Comparison of ENCODE assay signal across 9 cellular contexts in the genomic region with DNA sequence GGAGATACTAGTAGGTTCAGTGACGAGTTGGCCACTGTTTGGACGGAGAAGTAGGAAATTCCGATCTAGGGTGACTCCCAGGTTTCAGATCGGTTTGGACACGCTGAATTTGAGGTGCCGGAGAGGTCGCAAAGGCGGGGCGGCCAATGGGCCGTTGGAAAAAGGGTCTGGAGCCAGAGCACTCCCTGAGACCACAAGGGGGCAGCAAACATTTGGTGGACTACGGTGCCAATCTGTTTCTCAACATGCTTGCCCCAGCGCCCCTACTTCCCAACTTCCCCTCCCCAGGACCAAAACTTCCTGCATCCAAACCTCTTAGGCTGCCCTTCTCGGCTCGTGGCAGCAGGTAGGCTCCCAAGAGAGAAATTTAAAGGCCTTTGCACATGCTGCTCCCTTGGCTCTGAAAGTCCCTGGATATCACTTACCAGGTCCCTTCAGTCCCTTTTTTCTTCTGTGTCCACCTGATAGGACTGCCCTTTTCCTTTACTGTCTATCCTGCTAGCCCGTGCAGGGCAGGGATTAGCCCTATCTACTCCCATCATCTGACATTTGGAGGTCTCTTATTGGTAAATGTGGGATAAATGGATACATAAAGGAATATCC. TPM values are rescaled to one million over a fixed set of nuclear protein-coding genes. Genes with fewer than 3 reads are reported as not detected.
DNase-seq lines count a peak whose midpoint lies in the region; ATAC-seq, FAIRE-seq and TF ChIP-seq lines count a peak whose summit lies in the region.
"Had no signal": no experiment of that assay in that cellular context is flagged by ENCODE, and none has a peak within 500 bp of the region (broad histone marks: within the 10 kb centered on the region; RNA-seq: fewer than 3 reads in every experiment).

No MANE protein-coding gene starts in this region.

- H3K27ac ChIP-seq in HepG2 (ENCODE audit: extremely low read length, insufficient read depth, low read length) = no peak overlapping the region

- peak; percentile 87 for TF ChIP-seq CTCF in HepG2 (CRISPR knock-in tag; IDR thresholded peaks at IDR 0.05)

- peak; percentile 82 for FAIRE-seq in HepG2 (lab: Jason Lieb, UNC)

- CTCF ChIA-PET in HepG2 (lab: Yijun Ruan, JAX; ENCODE audit: low intra/inter-chr PET ratio, low total read pairs) = interaction anchor here (1.1 to 3.5 kb wide), 3 partner anchors 20 to 62 kb away, joined by 3 to 54 read pairs (median 6); no protein-coding TSS in a partner anchor

- POLR2A ChIA-PET in HepG2 (lab: Yijun Ruan, JAX) = interaction anchor here (0.9 to 2.2 kb wide), 6 partner anchors 16 to 52 kb away, joined by 3 to 13 read pairs (median 4); a partner anchor contains a TSS

- no TSS peak for BruUV-seq in HepG2 (replicated peaks; lab: Mats Ljungman, UMichigan)

- ATAC-seq in HG02623 (IDR thresholded peaks at IDR 0.05; ENCODE audit: unreplicated experiment) (peak; percentile 38), HepG2 (peak; percentile 78), GM19452 (IDR thresholded peaks at IDR 0.05; ENCODE audit: unreplicated experiment) (no peak)

- H3K9ac ChIP-seq in HepG2 (ENCODE audit: insufficient read depth, low read depth, low read length) = peak overlapping the region; percentile 95; the same call in 1 of the 2 replicates

- peaks cover 1 to 4% of the 10 kb centered on the region in 2 experiments; a peak in 2 of 5 replicates for H3K36me3 ChIP-seq in HepG2 (replicated peaks in 1 of 2; ENCODE audit: control insufficient read depth in 1 of 2, insufficient read depth in 2 of 2, low read length in 2 of 2)

- no peaks in the 10 kb centered on the region for H3K27me3 Mint-ChIP-seq in dendritic cell treated with granulocyte-macrophage colony-stimulating factor and Interleukin-4, amounts not matched to agents 40 ng/mL and 50 ng/mL, for 4 days

- H3K4me1 Mint-ChIP-seq in dendritic cell treated with granulocyte-macrophage colony-stimulating factor and Interleukin-4, amounts not matched to agents 40 ng/mL and 50 ng/mL, for 4 days (ENCODE audit: low read depth) = peaks cover 33% of the 10 kb centered on the region

- H3K9me3 Mint-ChIP-seq in dendritic cell treated with granulocyte-macrophage colony-stimulating factor and Interleukin-4, amounts not matched to agents 40 ng/mL and 50 ng/mL, for 4 days = no peaks in the 10 kb centered on the region

- H3K27ac Mint-ChIP-seq in dendritic cell treated with granulocyte-macrophage colony-stimulating factor and Interleukin-4, amounts not matched to agents 40 ng/mL and 50 ng/mL, for 4 days = peak overlapping the region; percentile 94

- peak; percentile 82 for DNase-seq in D341Med (ENCODE audit: low spot score)
- DNase-seq in NCI-H446 treated with DMSO at 0.1 percent for 48 hours (lab: John Stamatoyannopoulos, UW) = peak; percentile 56
- DNase-seq in activated CD4-positive, alpha-beta T cell treated with anti-CD3 and anti-CD28 coated beads for 48 hours = peak; percentile 80
- DNase-seq in HepG2 (ENCODE audit: low spot score) = peak; percentile 73
- peak; percentile 71 to 76 for DNase-seq in stimulated activated CD4-positive, alpha-beta T cell treated with anti-CD3 and anti-CD28 coated beads, Interleukin-2, amount 100 ng/mL, for 24 hours

- TF ChIP-seq POLR2A in HepG2 (IDR thresholded peaks at IDR 0.05; ENCODE audit: insufficient read depth in 1 of 2, low read depth in 2 of 2, low read length in 2 of 2) = no peak

- peaks cover 55% of the 10 kb centered on the region for H3K36me3 Mint-ChIP-seq in dendritic cell treated with granulocyte-macrophage colony-stimulating factor and Interleukin-4, amounts not matched to agents 40 ng/mL and 50 ng/mL, for 4 days (ENCODE audit: low read depth)

- H3K27me3 ChIP-seq in HepG2 (ENCODE audit: control insufficient read depth in 1 of 2, insufficient read depth in 2 of 2, low read length in 2 of 2) = no peaks in the 10 kb centered on the region

- no peaks in the 10 kb centered on the region for H3K9me3 ChIP-seq in HepG2 (ENCODE audit: low read length)

- H3K4me1 ChIP-seq in HepG2 (ENCODE audit: insufficient read depth, low read length) = peaks cover 29% of the 10 kb centered on the region

- H3K4me3 ChIP-seq in HepG2 (replicated peaks in 1 of 3; ENCODE audit: insufficient read depth in 1 of 3, low read depth in 2 of 3, low read length in 3 of 3) = peak overlapping the region; percentile 84 to 91 (median 89)

- in situ Hi-C loops in HepG2 (cut with HindIII; ENCODE audit: extremely low pct_ligation_motif_present, low pct_unique_long_range_greater_than_20kb) = no loop called here

- TF ChIP-seq RAD21 in HepG2 (CRISPR knock-in tag; IDR thresholded peaks at IDR 0.05) = peak; percentile 59

- intact Hi-C loops in dendritic cell treated with granulocyte-macrophage colony-stimulating factor and Interleukin-4, amounts not matched to agents 40 ng/mL and 50 ng/mL, for 4 days (cut with micrococcal nuclease) = loop anchor here (1.0 kb wide), 2 partner anchors 21 to 155 kb away; a partner anchor contains a TSS
- intact Hi-C loops in HepG2 (cut with micrococcal nuclease; ENCODE audit: unreplicated experiment) = loop anchor here (1.0 kb wide), 2 partner anchors 7 to 21 kb away; a partner anchor contains a TSS

- peak overlapping the region; percentile 86 for H3K4me3 Mint-ChIP-seq in dendritic cell treated with granulocyte-macrophage colony-stimulating factor and Interleukin-4, amounts not matched to agents 40 ng/mL and 50 ng/mL, for 4 days

- peaks cover 6% of the 10 kb centered on the region for H3K79me2 ChIP-seq in HepG2 (ENCODE audit: insufficient read depth, low read length)

- no peak overlapping the region for H2AFZ ChIP-seq in HepG2 (ENCODE audit: low read length)

- WGBS in HepG2 (ENCODE audit: low lambda C conversion rate) = under 1% methylated on average over 12 of the region's 15 CpGs

- peak overlapping the region; percentile 77 for H3K4me2 ChIP-seq in HepG2 (ENCODE audit: low read depth, low read length)

- no peaks in the 10 kb centered on the region; the same call in 1 of the 2 replicates for H4K20me1 ChIP-seq in HepG2 (ENCODE audit: insufficient read depth, low read length)

- no peak for TF ChIP-seq EP300 in HepG2 (IDR thresholded peaks at IDR 0.05; ENCODE audit: low read depth in 2 of 2, low read length in 2 of 2)
- TF ChIP-seq EP300 in HepG2 (CRISPR knock-in tag; IDR thresholded peaks at IDR 0.05; ENCODE audit: borderline replicate concordance) = no peak

RNA-seq across cellular contexts. Expression of a gene that starts 1.0 kb away (rescaled TPM):
- total RNA-seq in HepG2 (2016; rRNA removed; fragmentation: Illumina TruSeq; extraction: Trizol) = 24.5 and 32.1 TPM in 2 replicates
- 11.7 and 12.9 TPM in 2 replicates for total RNA-seq in HepG2 (2016; cell fraction: cytosol; rRNA removed; fragmentation: Illumina TruSeq; extraction: Trizol; ENCODE audit: low read depth)
- 25.9 and 30.1 TPM in 2 replicates for total RNA-seq in HepG2 (2016; cell fraction: insoluble cytoplasmic fraction; rRNA removed; fragmentation: Illumina TruSeq; extraction: Trizol)
- 15.6 and 18.9 TPM in 2 replicates for total RNA-seq in HepG2 (2016; cell fraction: membrane; rRNA removed; fragmentation: Illumina TruSeq; extraction: Trizol)
- total RNA-seq in HepG2 (2016; cell fraction: nucleus; rRNA removed; fragmentation: Illumina TruSeq; extraction: Trizol) = 10.0 and 12.4 TPM in 2 replicates
- 27.3 and 31.2 TPM in 2 replicates for polyA plus RNA-seq in HepG2 (2011; rRNA removed)
- 27.2 and 38.8 TPM in 2 replicates for polyA plus RNA-seq in HepG2 (2011; cell fraction: cytosol; rRNA removed)
- polyA plus RNA-seq in HepG2 (2011; cell fraction: nucleus; rRNA removed) = 14.2 and 16.4 TPM in 2 replicates
- 15.8 and 18.2 TPM in 2 replicates for polyA plus RNA-seq in HepG2 (2012)
- polyA plus RNA-seq in HepG2 (2016; cell fraction: cytosol; fragmentation: Illumina TruSeq; extraction: Trizol; ENCODE audit: low read depth) = 11.0 and 13.0 TPM in 2 replicates
- polyA plus RNA-seq in HepG2 (2016; cell fraction: insoluble cytoplasmic fraction; fragmentation: Illumina TruSeq; extraction: Trizol; ENCODE audit: low read depth) = 26.3 and 26.5 TPM in 2 replicates
- polyA plus RNA-seq in HepG2 (2016; cell fraction: membrane; fragmentation: Illumina TruSeq; extraction: Trizol; ENCODE audit: low read depth) = 11.2 and 12.0 TPM in 2 replicates
- polyA plus RNA-seq in HepG2 (2016; cell fraction: nucleus; fragmentation: Illumina TruSeq; extraction: Trizol; ENCODE audit: insufficient read depth, low read depth) = 13.1 and 17.9 TPM in 2 replicates
- polyA minus RNA-seq in HepG2 (2011; rRNA and poly(A)+ RNA removed; ENCODE audit: low replicate concordance) = 17.6 and 31.0 TPM in 2 replicates
- 11.2 and 11.8 TPM in 2 replicates for polyA minus RNA-seq in HepG2 (2011; cell fraction: cytosol; rRNA and poly(A)+ RNA removed)
- polyA minus RNA-seq in HepG2 (2011; cell fraction: nucleus; rRNA and poly(A)+ RNA removed) = 5.3 and 5.7 TPM in 2 replicates

RNA-seq across cellular contexts. Expression of a gene that starts 7.4 kb away (rescaled TPM):
- total RNA-seq in HepG2 (2016; rRNA removed; fragmentation: Illumina TruSeq; extraction: Trizol) = 27.4 and 30.8 TPM in 2 replicates
- total RNA-seq in HepG2 (2016; cell fraction: cytosol; rRNA removed; fragmentation: Illumina TruSeq; extraction: Trizol; ENCODE audit: low read depth) = 11.0 and 11.1 TPM in 2 replicates
- total RNA-seq in HepG2 (2016; cell fraction: insoluble cytoplasmic fraction; rRNA removed; fragmentation: Illumina TruSeq; extraction: Trizol) = 29.0 and 29.5 TPM in 2 replicates
- total RNA-seq in HepG2 (2016; cell fraction: membrane; rRNA removed; fragmentation: Illumina TruSeq; extraction: Trizol) = 15.9 and 16.4 TPM in 2 replicates
- total RNA-seq in HepG2 (2016; cell fraction: nucleus; rRNA removed; fragmentation: Illumina TruSeq; extraction: Trizol) = 15.7 and 15.9 TPM in 2 replicates
- polyA plus RNA-seq in HepG2 (2011; rRNA removed) = 32.8 and 34.5 TPM in 2 replicates
- polyA plus RNA-seq in HepG2 (2011; cell fraction: cytosol; rRNA removed) = 32.8 and 40.8 TPM in 2 replicates
- polyA plus RNA-seq in HepG2 (2011; cell fraction: nucleus; rRNA removed) = 36.1 and 42.7 TPM in 2 replicates
- 27.8 and 28.4 TPM in 2 replicates for polyA plus RNA-seq in HepG2 (2012)
- 15.7 and 17.6 TPM in 2 replicates for polyA plus RNA-seq in HepG2 (2016; cell fraction: cytosol; fragmentation: Illumina TruSeq; extraction: Trizol; ENCODE audit: low read depth)
- 38.4 and 45.3 TPM in 2 replicates for polyA plus RNA-seq in HepG2 (2016; cell fraction: insoluble cytoplasmic fraction; fragmentation: Illumina TruSeq; extraction: Trizol; ENCODE audit: low read depth)
- 19.8 and 22.1 TPM in 2 replicates for polyA plus RNA-seq in HepG2 (2016; cell fraction: membrane; fragmentation: Illumina TruSeq; extraction: Trizol; ENCODE audit: low read depth)
- polyA plus RNA-seq in HepG2 (2016; cell fraction: nucleus; fragmentation: Illumina TruSeq; extraction: Trizol; ENCODE audit: insufficient read depth, low read depth) = 37.1 and 38.5 TPM in 2 replicates
- 25.6 and 63.0 TPM in 2 replicates for polyA minus RNA-seq in HepG2 (2011; rRNA and poly(A)+ RNA removed; ENCODE audit: low replicate concordance)
- polyA minus RNA-seq in HepG2 (2011; cell fraction: cytosol; rRNA and poly(A)+ RNA removed) = 6.0 and 6.2 TPM in 2 replicates
- polyA minus RNA-seq in HepG2 (2011; cell fraction: nucleus; rRNA and poly(A)+ RNA removed) = 17.4 and 23.5 TPM in 2 replicates

RNA-seq across cellular contexts. Expression of a gene that starts 16.0 kb away (rescaled TPM):
- not detected in 2 replicates for total RNA-seq in HepG2 (2016; rRNA removed; fragmentation: Illumina TruSeq; extraction: Trizol)
- total RNA-seq in HepG2 (2016; cell fraction: cytosol; rRNA removed; fragmentation: Illumina TruSeq; extraction: Trizol; ENCODE audit: low read depth) = not detected in 2 replicates
- total RNA-seq in HepG2 (2016; cell fraction: insoluble cytoplasmic fraction; rRNA removed; fragmentation: Illumina TruSeq; extraction: Trizol) = not detected in 2 replicates
- total RNA-seq in HepG2 (2016; cell fraction: membrane; rRNA removed; fragmentation: Illumina TruSeq; extraction: Trizol) = not detected in 2 replicates
- total RNA-seq in HepG2 (2016; cell fraction: nucleus; rRNA removed; fragmentation: Illumina TruSeq; extraction: Trizol) = not detected in 2 replicates
- not detected in 2 replicates for polyA plus RNA-seq in HepG2 (2011; rRNA removed)
- polyA plus RNA-seq in HepG2 (2011; cell fraction: cytosol; rRNA removed) = not detected in 2 replicates
- polyA plus RNA-seq in HepG2 (2011; cell fraction: nucleus; rRNA removed) = 0.17 and 0.34 TPM in 2 replicates
- polyA plus RNA-seq in HepG2 (2012) = 0.12 TPM in 1 of 2 replicates, not detected in the other
- polyA plus RNA-seq in HepG2 (2016; cell fraction: cytosol; fragmentation: Illumina TruSeq; extraction: Trizol; ENCODE audit: low read depth) = not detected in 2 replicates
- not detected in 2 replicates for polyA plus RNA-seq in HepG2 (2016; cell fraction: insoluble cytoplasmic fraction; fragmentation: Illumina TruSeq; extraction: Trizol; ENCODE audit: low read depth)
- not detected in 2 replicates for polyA plus RNA-seq in HepG2 (2016; cell fraction: membrane; fragmentation: Illumina TruSeq; extraction: Trizol; ENCODE audit: low read depth)
- polyA plus RNA-seq in HepG2 (2016; cell fraction: nucleus; fragmentation: Illumina TruSeq; extraction: Trizol; ENCODE audit: insufficient read depth, low read depth) = 0.45 TPM in 1 of 2 replicates, not detected in the other
- polyA minus RNA-seq in HepG2 (2011; rRNA and poly(A)+ RNA removed; ENCODE audit: low replicate concordance) = not detected in 2 replicates
- polyA minus RNA-seq in HepG2 (2011; cell fraction: cytosol; rRNA and poly(A)+ RNA removed) = not detected in 2 replicates
- not detected in 2 replicates for polyA minus RNA-seq in HepG2 (2011; cell fraction: nucleus; rRNA and poly(A)+ RNA removed)

RNA-seq across cellular contexts. Expression of a gene that starts 23.4 kb away (rescaled TPM):
- not detected in 2 replicates for total RNA-seq in HepG2 (2016; rRNA removed; fragmentation: Illumina TruSeq; extraction: Trizol)
- not detected in 2 replicates for total RNA-seq in HepG2 (2016; cell fraction: cytosol; rRNA removed; fragmentation: Illumina TruSeq; extraction: Trizol; ENCODE audit: low read depth)
- not detected in 2 replicates for total RNA-seq in HepG2 (2016; cell fraction: insoluble cytoplasmic fraction; rRNA removed; fragmentation: Illumina TruSeq; extraction: Trizol)
- total RNA-seq in HepG2 (2016; cell fraction: membrane; rRNA removed; fragmentation: Illumina TruSeq; extraction: Trizol) = not detected in 2 replicates
- not detected in 2 replicates for total RNA-seq in HepG2 (2016; cell fraction: nucleus; rRNA removed; fragmentation: Illumina TruSeq; extraction: Trizol)
- not detected in 2 replicates for polyA plus RNA-seq in HepG2 (2011; rRNA removed)
- polyA plus RNA-seq in HepG2 (2011; cell fraction: cytosol; rRNA removed) = not detected in 2 replicates
- polyA plus RNA-seq in HepG2 (2011; cell fraction: nucleus; rRNA removed) = not detected in 2 replicates
- not detected in 2 replicates for polyA plus RNA-seq in HepG2 (2012)
- not detected in 2 replicates for polyA plus RNA-seq in HepG2 (2016; cell fraction: cytosol; fragmentation: Illumina TruSeq; extraction: Trizol; ENCODE audit: low read depth)
- polyA plus RNA-seq in HepG2 (2016; cell fraction: insoluble cytoplasmic fraction; fragmentation: Illumina TruSeq; extraction: Trizol; ENCODE audit: low read depth) = not detected in 2 replicates
- polyA plus RNA-seq in HepG2 (2016; cell fraction: membrane; fragmentation: Illumina TruSeq; extraction: Trizol; ENCODE audit: low read depth) = not detected in 2 replicates
- not detected in 2 replicates for polyA plus RNA-seq in HepG2 (2016; cell fraction: nucleus; fragmentation: Illumina TruSeq; extraction: Trizol; ENCODE audit: insufficient read depth, low read depth)
- polyA minus RNA-seq in HepG2 (2011; rRNA and poly(A)+ RNA removed; ENCODE audit: low replicate concordance) = 0.34 TPM in 1 of 2 replicates, not detected in the other
- not detected in 2 replicates for polyA minus RNA-seq in HepG2 (2011; cell fraction: cytosol; rRNA and poly(A)+ RNA removed)
- not detected in 2 replicates for polyA minus RNA-seq in HepG2 (2011; cell fraction: nucleus; rRNA and poly(A)+ RNA removed)
- total RNA-seq: glomerular endothelial cell had no signal

RNA-seq across cellular contexts. Expression of a gene that starts 24.7 kb away (rescaled TPM):
- 28.5 and 60.8 TPM in 2 replicates for total RNA-seq in HepG2 (2016; rRNA removed; fragmentation: Illumina TruSeq; extraction: Trizol)
- 29.7 and 36.9 TPM in 2 replicates for total RNA-seq in HepG2 (2016; cell fraction: cytosol; rRNA removed; fragmentation: Illumina TruSeq; extraction: Trizol; ENCODE audit: low read depth)
- 27.0 and 60.5 TPM in 2 replicates for total RNA-seq in HepG2 (2016; cell fraction: insoluble cytoplasmic fraction; rRNA removed; fragmentation: Illumina TruSeq; extraction: Trizol)
- total RNA-seq in HepG2 (2016; cell fraction: membrane; rRNA removed; fragmentation: Illumina TruSeq; extraction: Trizol) = 57.4 and 66.9 TPM in 2 replicates
- total RNA-seq in HepG2 (2016; cell fraction: nucleus; rRNA removed; fragmentation: Illumina TruSeq; extraction: Trizol) = 47.9 and 57.4 TPM in 2 replicates
- 38.9 and 45.9 TPM in 2 replicates for polyA plus RNA-seq in HepG2 (2011; rRNA removed)
- polyA plus RNA-seq in HepG2 (2011; cell fraction: cytosol; rRNA removed) = 46.5 and 47.9 TPM in 2 replicates
- polyA plus RNA-seq in HepG2 (2011; cell fraction: nucleus; rRNA removed) = 28.6 and 40.8 TPM in 2 replicates
- polyA plus RNA-seq in HepG2 (2012) = 57.8 and 68.0 TPM in 2 replicates
- 54.4 and 69.4 TPM in 2 replicates for polyA plus RNA-seq in HepG2 (2016; cell fraction: cytosol; fragmentation: Illumina TruSeq; extraction: Trizol; ENCODE audit: low read depth)
- polyA plus RNA-seq in HepG2 (2016; cell fraction: insoluble cytoplasmic fraction; fragmentation: Illumina TruSeq; extraction: Trizol; ENCODE audit: low read depth) = 55.2 and 61.1 TPM in 2 replicates
- polyA plus RNA-seq in HepG2 (2016; cell fraction: membrane; fragmentation: Illumina TruSeq; extraction: Trizol; ENCODE audit: low read depth) = 86.0 and 102 TPM in 2 replicates
- 131 and 132 TPM in 2 replicates for polyA plus RNA-seq in HepG2 (2016; cell fraction: nucleus; fragmentation: Illumina TruSeq; extraction: Trizol; ENCODE audit: insufficient read depth, low read depth)
- polyA minus RNA-seq in HepG2 (2011; rRNA and poly(A)+ RNA removed; ENCODE audit: low replicate concordance) = 71.0 and 231 TPM in 2 replicates
- polyA minus RNA-seq in HepG2 (2011; cell fraction: cytosol; rRNA and poly(A)+ RNA removed) = 23.8 and 24.9 TPM in 2 replicates
- polyA minus RNA-seq in HepG2 (2011; cell fraction: nucleus; rRNA and poly(A)+ RNA removed) = 13.3 and 18.3 TPM in 2 replicates
